In the genomic region with DNA sequence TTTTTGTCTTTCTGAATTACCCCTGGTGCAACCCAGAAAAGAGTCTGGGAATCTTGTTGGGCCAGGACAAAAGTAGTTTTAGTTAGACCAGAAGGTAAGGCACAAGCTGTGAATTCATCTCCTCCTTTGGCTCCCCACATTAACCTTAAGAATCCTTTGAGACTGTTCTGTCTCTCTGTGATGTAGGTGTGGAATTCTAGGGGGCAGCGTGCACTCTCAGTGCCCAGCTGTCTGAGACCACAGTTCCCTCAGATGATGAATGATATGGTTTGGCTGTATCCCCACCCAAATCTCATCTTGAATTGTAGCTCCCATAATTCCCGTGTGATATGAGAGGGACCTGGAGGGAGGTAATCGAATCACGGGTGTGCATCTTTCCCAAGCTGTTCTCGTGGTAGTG, we compare ENCODE assay signal across 10 cellular contexts. TPM values are rescaled to one million over a fixed set of nuclear protein-coding genes. Genes with fewer than 3 reads are reported as not detected.
DNase-seq lines count a peak whose midpoint lies in the region; ATAC-seq and TF ChIP-seq lines count a peak whose summit lies in the region.
"Had no signal": no experiment of that assay in that cellular context is flagged by ENCODE, and none has a peak within 500 bp of the region (broad histone marks: within the 10 kb centered on the region; RNA-seq: fewer than 3 reads in every experiment).

No MANE protein-coding gene starts in this region.

- H2AFZ ChIP-seq in PC-3 (ENCODE audit: low read length), result no peak overlapping the region

- TF ChIP-seq CTCF in PC-3 (conservative IDR thresholded peaks at IDR 0.05; ENCODE audit: low read depth, low read length) (no peak), endothelial cell (IDR thresholded peaks at IDR 0.05; ENCODE audit: unreplicated experiment) (no peak)

- no peak overlapping the region for H3K27ac ChIP-seq in PC-3 (ENCODE audit: low read length)
- no peak overlapping the region for H3K27ac ChIP-seq in rectal smooth muscle tissue (ENCODE audit: low read depth, low read length)

- peaks cover 29% of the 10 kb centered on the region for H3K79me2 ChIP-seq in PC-3 (ENCODE audit: low read length)

- no peaks in the 10 kb centered on the region for H3K9me2 ChIP-seq in PC-3 (replicated peaks; ENCODE audit: low read length)

- H3K9ac ChIP-seq in PC-3 (ENCODE audit: low read length) (no peak overlapping the region), rectal smooth muscle tissue (ENCODE audit: low read length) (no peak overlapping the region)

- no peak for ATAC-seq in PC-3
- ATAC-seq: sciatic nerve had no signal

- peaks cover 48% of the 10 kb centered on the region for H3K36me3 ChIP-seq in PC-3 (ENCODE audit: low read depth, low read length)
- no peaks in the 10 kb centered on the region for H3K36me3 ChIP-seq in rectal smooth muscle tissue (ENCODE audit: control insufficient read depth, insufficient read depth, low read length)

- H3K27me3 Mint-ChIP-seq in T-helper 1 cell treated with Interleukin-12 subunit alpha and Interleukin-12 subunit beta and Interleukin-4 antibody, amounts not matched to agents 30 μg/mL and 1 μg/mL, for 36 hours (ENCODE audit: low read depth), result no peaks in the 10 kb centered on the region
- H3K27me3 Mint-ChIP-seq in endothelial cell (ENCODE audit: unreplicated experiment), result peaks cover 8% of the 10 kb centered on the region

- H3K9me3 ChIP-seq in PC-3 (ENCODE audit: low read length), result peaks cover 23% of the 10 kb centered on the region

- POLR2A ChIA-PET in PC-3 (lab: Charles Lee; ENCODE audit: unreplicated experiment), result no interaction called here

- H3K27ac Mint-ChIP-seq in T-helper 1 cell treated with Interleukin-12 subunit alpha and Interleukin-12 subunit beta and Interleukin-4 antibody, amounts not matched to agents 30 μg/mL and 1 μg/mL, for 36 hours, result no peak overlapping the region
- no peak overlapping the region for H3K27ac Mint-ChIP-seq in endothelial cell (ENCODE audit: unreplicated experiment)

- peaks cover 48% of the 10 kb centered on the region for H3K9me3 Mint-ChIP-seq in T-helper 1 cell treated with Interleukin-12 subunit alpha and Interleukin-12 subunit beta and Interleukin-4 antibody, amounts not matched to agents 30 μg/mL and 1 μg/mL, for 36 hours
- H3K9me3 Mint-ChIP-seq in endothelial cell (ENCODE audit: unreplicated experiment), result no peaks in the 10 kb centered on the region

- TF ChIP-seq POLR2A in erythroblast (IDR thresholded peaks at IDR 0.05; ENCODE audit: low read length), result no peak

- H3K4me2 ChIP-seq in PC-3 (ENCODE audit: low read length), result peak overlapping the region; percentile 94

- BruUV-seq in PC-3 (replicated peaks; lab: Mats Ljungman, UMichigan), result no TSS peak

- H4K20me1 ChIP-seq in PC-3 (ENCODE audit: low read length), result no peaks in the 10 kb centered on the region

- peak overlapping the region; percentile 98 for H3K4me3 Mint-ChIP-seq in T-helper 1 cell treated with Interleukin-12 subunit alpha and Interleukin-12 subunit beta and Interleukin-4 antibody, amounts not matched to agents 30 μg/mL and 1 μg/mL, for 36 hours
- H3K4me3 Mint-ChIP-seq in endothelial cell (ENCODE audit: unreplicated experiment), result peak overlapping the region; percentile 73

- peak overlapping the region; percentile 85 for H3K4me3 ChIP-seq in PC-3 (ENCODE audit: low read length)
- H3K4me3 ChIP-seq in rectal smooth muscle tissue (ENCODE audit: low read length), result peak overlapping the region; percentile 97

- DNase-seq in T-helper 1 cell (no peak), PC-3 (no peak), endothelial cell (ENCODE audit: low spot score) (no peak), SIG-M5 treated with dmso at 0.1 percent for 504 hours (lab: John Stamatoyannopoulos, UW; ENCODE audit: unreplicated experiment) (no peak), amniotic stem cell (lab: John Stamatoyannopoulos, UW) (no peak), erythroblast (lab: John Stamatoyannopoulos, UW) (no peak)
- DNase-seq: hypothalamus had no signal

- CTCF ChIA-PET in PC-3 (lab: Charles Lee), result no interaction called here

- H3K4me1 Mint-ChIP-seq in T-helper 1 cell treated with Interleukin-12 subunit alpha and Interleukin-12 subunit beta and Interleukin-4 antibody, amounts not matched to agents 30 μg/mL and 1 μg/mL, for 36 hours (ENCODE audit: low read depth), result peaks cover 30% of the 10 kb centered on the region
- peaks cover 15% of the 10 kb centered on the region for H3K4me1 Mint-ChIP-seq in endothelial cell (ENCODE audit: unreplicated experiment)

- H3K27me3 ChIP-seq in PC-3 (ENCODE audit: low read length) (no peaks in the 10 kb centered on the region), rectal smooth muscle tissue (ENCODE audit: control insufficient read depth, insufficient read depth, low read length) (no peaks in the 10 kb centered on the region)

- no peaks in the 10 kb centered on the region for H3F3A ChIP-seq in PC-3 (ENCODE audit: low read length, unreplicated experiment)

- intact Hi-C loops in PC-3 (cut with micrococcal nuclease), result loop anchor here (2.0 kb wide), 1 partner anchor 45 kb away; a partner anchor contains a TSS

- H3K4me1 ChIP-seq in PC-3 (ENCODE audit: insufficient read depth, low read length) (peaks cover 13% of the 10 kb centered on the region), rectal smooth muscle tissue (ENCODE audit: control insufficient read depth, insufficient read depth, low read length) (peaks cover 15% of the 10 kb centered on the region)

- peaks cover 47% of the 10 kb centered on the region for H3K36me3 Mint-ChIP-seq in T-helper 1 cell treated with Interleukin-12 subunit alpha and Interleukin-12 subunit beta and Interleukin-4 antibody, amounts not matched to agents 30 μg/mL and 1 μg/mL, for 36 hours (ENCODE audit: low read depth)
- H3K36me3 Mint-ChIP-seq in endothelial cell (ENCODE audit: low read depth, unreplicated experiment), result peaks cover 10% of the 10 kb centered on the region

RNA-seq across cellular contexts. Expression of a gene that starts 43.9 kb away (rescaled TPM):
- total RNA-seq in PC-3 (2014; rRNA removed) (2.4 TPM in 1 of 2 replicates, not detected in the other), endothelial cell (ENCODE audit: unreplicated experiment) (19.9 TPM)

RNA-seq across cellular contexts. Expression of a gene that starts 44.8 kb away (rescaled TPM):
- total RNA-seq in PC-3 (2014; rRNA removed) (2.4 and 3.0 TPM in 2 replicates), endothelial cell (ENCODE audit: unreplicated experiment) (6.8 TPM)
